In genomic region chr6:146290589-146290901, GRCh38 we compare ENCODE assay signal across 1 cellular context.
TF ChIP-seq lines count a peak whose summit lies in the region.

No MANE protein-coding gene starts in this region.

TF ChIP-seq in K562, 482 proteins besides CTCF, POLR2A, EP300 and RAD21 (continued from another document):
- TF ChIP-seq, protein P1, sequence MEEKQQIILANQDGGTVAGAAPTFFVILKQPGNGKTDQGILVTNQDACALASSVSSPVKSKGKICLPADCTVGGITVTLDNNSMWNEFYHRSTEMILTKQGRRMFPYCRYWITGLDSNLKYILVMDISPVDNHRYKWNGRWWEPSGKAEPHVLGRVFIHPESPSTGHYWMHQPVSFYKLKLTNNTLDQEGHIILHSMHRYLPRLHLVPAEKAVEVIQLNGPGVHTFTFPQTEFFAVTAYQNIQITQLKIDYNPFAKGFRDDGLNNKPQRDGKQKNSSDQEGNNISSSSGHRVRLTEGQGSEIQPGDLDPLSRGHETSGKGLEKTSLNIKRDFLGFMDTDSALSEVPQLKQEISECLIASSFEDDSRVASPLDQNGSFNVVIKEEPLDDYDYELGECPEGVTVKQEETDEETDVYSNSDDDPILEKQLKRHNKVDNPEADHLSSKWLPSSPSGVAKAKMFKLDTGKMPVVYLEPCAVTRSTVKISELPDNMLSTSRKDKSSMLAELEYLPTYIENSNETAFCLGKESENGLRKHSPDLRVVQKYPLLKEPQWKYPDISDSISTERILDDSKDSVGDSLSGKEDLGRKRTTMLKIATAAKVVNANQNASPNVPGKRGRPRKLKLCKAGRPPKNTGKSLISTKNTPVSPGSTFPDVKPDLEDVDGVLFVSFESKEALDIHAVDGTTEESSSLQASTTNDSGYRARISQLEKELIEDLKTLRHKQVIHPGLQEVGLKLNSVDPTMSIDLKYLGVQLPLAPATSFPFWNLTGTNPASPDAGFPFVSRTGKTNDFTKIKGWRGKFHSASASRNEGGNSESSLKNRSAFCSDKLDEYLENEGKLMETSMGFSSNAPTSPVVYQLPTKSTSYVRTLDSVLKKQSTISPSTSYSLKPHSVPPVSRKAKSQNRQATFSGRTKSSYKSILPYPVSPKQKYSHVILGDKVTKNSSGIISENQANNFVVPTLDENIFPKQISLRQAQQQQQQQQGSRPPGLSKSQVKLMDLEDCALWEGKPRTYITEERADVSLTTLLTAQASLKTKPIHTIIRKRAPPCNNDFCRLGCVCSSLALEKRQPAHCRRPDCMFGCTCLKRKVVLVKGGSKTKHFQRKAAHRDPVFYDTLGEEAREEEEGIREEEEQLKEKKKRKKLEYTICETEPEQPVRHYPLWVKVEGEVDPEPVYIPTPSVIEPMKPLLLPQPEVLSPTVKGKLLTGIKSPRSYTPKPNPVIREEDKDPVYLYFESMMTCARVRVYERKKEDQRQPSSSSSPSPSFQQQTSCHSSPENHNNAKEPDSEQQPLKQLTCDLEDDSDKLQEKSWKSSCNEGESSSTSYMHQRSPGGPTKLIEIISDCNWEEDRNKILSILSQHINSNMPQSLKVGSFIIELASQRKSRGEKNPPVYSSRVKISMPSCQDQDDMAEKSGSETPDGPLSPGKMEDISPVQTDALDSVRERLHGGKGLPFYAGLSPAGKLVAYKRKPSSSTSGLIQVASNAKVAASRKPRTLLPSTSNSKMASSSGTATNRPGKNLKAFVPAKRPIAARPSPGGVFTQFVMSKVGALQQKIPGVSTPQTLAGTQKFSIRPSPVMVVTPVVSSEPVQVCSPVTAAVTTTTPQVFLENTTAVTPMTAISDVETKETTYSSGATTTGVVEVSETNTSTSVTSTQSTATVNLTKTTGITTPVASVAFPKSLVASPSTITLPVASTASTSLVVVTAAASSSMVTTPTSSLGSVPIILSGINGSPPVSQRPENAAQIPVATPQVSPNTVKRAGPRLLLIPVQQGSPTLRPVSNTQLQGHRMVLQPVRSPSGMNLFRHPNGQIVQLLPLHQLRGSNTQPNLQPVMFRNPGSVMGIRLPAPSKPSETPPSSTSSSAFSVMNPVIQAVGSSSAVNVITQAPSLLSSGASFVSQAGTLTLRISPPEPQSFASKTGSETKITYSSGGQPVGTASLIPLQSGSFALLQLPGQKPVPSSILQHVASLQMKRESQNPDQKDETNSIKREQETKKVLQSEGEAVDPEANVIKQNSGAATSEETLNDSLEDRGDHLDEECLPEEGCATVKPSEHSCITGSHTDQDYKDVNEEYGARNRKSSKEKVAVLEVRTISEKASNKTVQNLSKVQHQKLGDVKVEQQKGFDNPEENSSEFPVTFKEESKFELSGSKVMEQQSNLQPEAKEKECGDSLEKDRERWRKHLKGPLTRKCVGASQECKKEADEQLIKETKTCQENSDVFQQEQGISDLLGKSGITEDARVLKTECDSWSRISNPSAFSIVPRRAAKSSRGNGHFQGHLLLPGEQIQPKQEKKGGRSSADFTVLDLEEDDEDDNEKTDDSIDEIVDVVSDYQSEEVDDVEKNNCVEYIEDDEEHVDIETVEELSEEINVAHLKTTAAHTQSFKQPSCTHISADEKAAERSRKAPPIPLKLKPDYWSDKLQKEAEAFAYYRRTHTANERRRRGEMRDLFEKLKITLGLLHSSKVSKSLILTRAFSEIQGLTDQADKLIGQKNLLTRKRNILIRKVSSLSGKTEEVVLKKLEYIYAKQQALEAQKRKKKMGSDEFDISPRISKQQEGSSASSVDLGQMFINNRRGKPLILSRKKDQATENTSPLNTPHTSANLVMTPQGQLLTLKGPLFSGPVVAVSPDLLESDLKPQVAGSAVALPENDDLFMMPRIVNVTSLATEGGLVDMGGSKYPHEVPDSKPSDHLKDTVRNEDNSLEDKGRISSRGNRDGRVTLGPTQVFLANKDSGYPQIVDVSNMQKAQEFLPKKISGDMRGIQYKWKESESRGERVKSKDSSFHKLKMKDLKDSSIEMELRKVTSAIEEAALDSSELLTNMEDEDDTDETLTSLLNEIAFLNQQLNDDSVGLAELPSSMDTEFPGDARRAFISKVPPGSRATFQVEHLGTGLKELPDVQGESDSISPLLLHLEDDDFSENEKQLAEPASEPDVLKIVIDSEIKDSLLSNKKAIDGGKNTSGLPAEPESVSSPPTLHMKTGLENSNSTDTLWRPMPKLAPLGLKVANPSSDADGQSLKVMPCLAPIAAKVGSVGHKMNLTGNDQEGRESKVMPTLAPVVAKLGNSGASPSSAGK (IDR thresholded peaks at IDR 0.05), result no peak
- TF ChIP-seq TCF3 (CRISPR knock-in tag; IDR thresholded peaks at IDR 0.05), result no peak
- TF ChIP-seq ZNF436 (CRISPR knock-in tag; IDR thresholded peaks at IDR 0.05), result no peak
- TF ChIP-seq ZNF699 (CRISPR knock-in tag; IDR thresholded peaks at IDR 0.05; ENCODE audit: insufficient replicate concordance), result no peak
- TF ChIP-seq, protein P2, sequence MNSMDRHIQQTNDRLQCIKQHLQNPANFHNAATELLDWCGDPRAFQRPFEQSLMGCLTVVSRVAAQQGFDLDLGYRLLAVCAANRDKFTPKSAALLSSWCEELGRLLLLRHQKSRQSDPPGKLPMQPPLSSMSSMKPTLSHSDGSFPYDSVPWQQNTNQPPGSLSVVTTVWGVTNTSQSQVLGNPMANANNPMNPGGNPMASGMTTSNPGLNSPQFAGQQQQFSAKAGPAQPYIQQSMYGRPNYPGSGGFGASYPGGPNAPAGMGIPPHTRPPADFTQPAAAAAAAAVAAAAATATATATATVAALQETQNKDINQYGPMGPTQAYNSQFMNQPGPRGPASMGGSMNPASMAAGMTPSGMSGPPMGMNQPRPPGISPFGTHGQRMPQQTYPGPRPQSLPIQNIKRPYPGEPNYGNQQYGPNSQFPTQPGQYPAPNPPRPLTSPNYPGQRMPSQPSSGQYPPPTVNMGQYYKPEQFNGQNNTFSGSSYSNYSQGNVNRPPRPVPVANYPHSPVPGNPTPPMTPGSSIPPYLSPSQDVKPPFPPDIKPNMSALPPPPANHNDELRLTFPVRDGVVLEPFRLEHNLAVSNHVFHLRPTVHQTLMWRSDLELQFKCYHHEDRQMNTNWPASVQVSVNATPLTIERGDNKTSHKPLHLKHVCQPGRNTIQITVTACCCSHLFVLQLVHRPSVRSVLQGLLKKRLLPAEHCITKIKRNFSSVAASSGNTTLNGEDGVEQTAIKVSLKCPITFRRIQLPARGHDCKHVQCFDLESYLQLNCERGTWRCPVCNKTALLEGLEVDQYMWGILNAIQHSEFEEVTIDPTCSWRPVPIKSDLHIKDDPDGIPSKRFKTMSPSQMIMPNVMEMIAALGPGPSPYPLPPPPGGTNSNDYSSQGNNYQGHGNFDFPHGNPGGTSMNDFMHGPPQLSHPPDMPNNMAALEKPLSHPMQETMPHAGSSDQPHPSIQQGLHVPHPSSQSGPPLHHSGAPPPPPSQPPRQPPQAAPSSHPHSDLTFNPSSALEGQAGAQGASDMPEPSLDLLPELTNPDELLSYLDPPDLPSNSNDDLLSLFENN (IDR thresholded peaks at IDR 0.05; ENCODE audit: low read depth in 2 of 2, low read length in 2 of 2), result no peak
- TF ChIP-seq POLR2H (tag; IDR thresholded peaks at IDR 0.05; ENCODE audit: low read depth), result peak; percentile 2; the same call in 1 of the 2 replicates
- TF ChIP-seq MAFF (IDR thresholded peaks at IDR 0.05; ENCODE audit: low read length), result no peak
- TF ChIP-seq IRF2 (CRISPR knock-in tag; IDR thresholded peaks at IDR 0.05), result no peak
- no peak for TF ChIP-seq NR0B1 (IDR thresholded peaks at IDR 0.05; ENCODE audit: partially characterized antibody)
- no peak for TF ChIP-seq MYNN (IDR thresholded peaks at IDR 0.05)
- TF ChIP-seq MYNN (CRISPR knock-in tag; IDR thresholded peaks at IDR 0.05), result no peak
- TF ChIP-seq TFE3 (CRISPR knock-in tag; IDR thresholded peaks at IDR 0.05), result no peak
- TF ChIP-seq SIN3B (IDR thresholded peaks at IDR 0.05; ENCODE audit: low read depth), result no peak
- TF ChIP-seq, protein P3, sequence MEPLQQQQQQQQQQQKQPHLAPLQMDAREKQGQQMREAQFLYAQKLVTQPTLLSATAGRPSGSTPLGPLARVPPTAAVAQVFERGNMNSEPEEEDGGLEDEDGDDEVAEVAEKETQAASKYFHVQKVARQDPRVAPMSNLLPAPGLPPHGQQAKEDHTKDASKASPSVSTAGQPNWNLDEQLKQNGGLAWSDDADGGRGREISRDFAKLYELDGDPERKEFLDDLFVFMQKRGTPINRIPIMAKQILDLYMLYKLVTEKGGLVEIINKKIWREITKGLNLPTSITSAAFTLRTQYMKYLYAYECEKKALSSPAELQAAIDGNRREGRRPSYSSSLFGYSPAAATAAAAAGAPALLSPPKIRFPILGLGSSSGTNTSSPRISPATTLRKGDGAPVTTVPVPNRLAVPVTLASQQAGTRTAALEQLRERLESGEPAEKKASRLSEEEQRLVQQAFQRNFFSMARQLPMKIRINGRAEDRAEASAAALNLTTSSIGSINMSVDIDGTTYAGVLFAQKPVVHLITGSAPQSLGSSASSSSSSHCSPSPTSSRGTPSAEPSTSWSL (CRISPR knock-in tag; IDR thresholded peaks at IDR 0.05; ENCODE audit: borderline replicate concordance), result no peak
- TF ChIP-seq YBX1 (IDR thresholded peaks at IDR 0.05), result no peak
- TF ChIP-seq FOSL1 (tag; conservative IDR thresholded peaks at IDR 0.05), result peak; percentile 69; the same call in 1 of the 2 replicates
- TF ChIP-seq ZNF41 (CRISPR knock-in tag; conservative IDR thresholded peaks at IDR 0.05), result 0 out of 2 replicates have a peak, but pooled peaks have one; percentile 44
- TF ChIP-seq SREBF2 (CRISPR knock-in tag; IDR thresholded peaks at IDR 0.05), result no peak
- TF ChIP-seq IRF1 (CRISPR knock-in tag; IDR thresholded peaks at IDR 0.05; ENCODE audit: borderline replicate concordance), result no peak
- TF ChIP-seq MTA1 (IDR thresholded peaks at IDR 0.05; ENCODE audit: borderline replicate concordance), result no peak
- TF ChIP-seq ZNF589 (CRISPR knock-in tag; IDR thresholded peaks at IDR 0.05; ENCODE audit: low read depth), result peak; percentile 74; the same call in 1 of the 2 replicates
- TF ChIP-seq, protein P4, sequence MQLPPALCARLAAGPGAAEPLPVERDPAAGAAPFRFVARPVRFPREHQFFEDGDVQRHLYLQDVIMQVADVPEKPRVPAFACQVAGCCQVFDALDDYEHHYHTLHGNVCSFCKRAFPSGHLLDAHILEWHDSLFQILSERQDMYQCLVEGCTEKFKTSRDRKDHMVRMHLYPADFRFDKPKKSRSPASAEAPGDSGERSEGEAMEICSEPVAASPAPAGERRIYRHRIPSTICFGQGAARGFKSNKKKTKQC (CRISPR knock-in tag; IDR thresholded peaks at IDR 0.05), result no peak
- TF ChIP-seq CHD1 (IDR thresholded peaks at IDR 0.05; ENCODE audit: low read length), result no peak
- no peak for TF ChIP-seq POLR2B (IDR thresholded peaks at IDR 0.05; ENCODE audit: low read depth, partially characterized antibody)
- 0 out of 2 replicates have a peak, but pooled peaks have one; percentile 28 for TF ChIP-seq ZNF644 (tag; IDR thresholded peaks at IDR 0.05; ENCODE audit: low read depth)
- TF ChIP-seq JUNB (CRISPR knock-in tag; conservative IDR thresholded peaks at IDR 0.05), result 0 out of 2 replicates have a peak, but pooled peaks have one; percentile 42
